1 cellular context compared by ENCODE assay signal in the genomic region with DNA sequence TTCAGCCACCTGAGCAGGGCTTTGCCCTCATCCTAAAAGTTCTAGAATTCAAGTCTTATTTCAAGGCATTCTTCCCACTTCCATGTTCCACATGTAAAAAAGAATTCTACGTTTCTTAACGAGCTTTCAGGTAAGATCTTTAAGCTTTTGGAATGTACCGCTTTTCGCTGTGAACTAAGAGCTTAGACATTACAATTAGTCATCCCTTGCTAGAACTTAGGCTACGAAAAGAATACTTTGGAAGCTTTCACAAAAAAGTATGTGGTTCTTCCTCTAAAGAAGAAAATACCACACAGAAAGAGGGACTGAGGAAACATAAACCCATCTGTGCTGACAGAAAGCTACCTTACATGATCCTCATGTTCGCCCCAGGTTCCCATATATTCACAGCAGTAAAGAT.
TF ChIP-seq lines count a peak whose summit lies in the region.

No MANE protein-coding gene starts in this region.

TF ChIP-seq in A549, 52 proteins besides CTCF, POLR2A, EP300 and RAD21 (continued from another document):
- TF ChIP-seq, protein P1, sequence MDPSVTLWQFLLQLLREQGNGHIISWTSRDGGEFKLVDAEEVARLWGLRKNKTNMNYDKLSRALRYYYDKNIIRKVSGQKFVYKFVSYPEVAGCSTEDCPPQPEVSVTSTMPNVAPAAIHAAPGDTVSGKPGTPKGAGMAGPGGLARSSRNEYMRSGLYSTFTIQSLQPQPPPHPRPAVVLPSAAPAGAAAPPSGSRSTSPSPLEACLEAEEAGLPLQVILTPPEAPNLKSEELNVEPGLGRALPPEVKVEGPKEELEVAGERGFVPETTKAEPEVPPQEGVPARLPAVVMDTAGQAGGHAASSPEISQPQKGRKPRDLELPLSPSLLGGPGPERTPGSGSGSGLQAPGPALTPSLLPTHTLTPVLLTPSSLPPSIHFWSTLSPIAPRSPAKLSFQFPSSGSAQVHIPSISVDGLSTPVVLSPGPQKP (IDR thresholded peaks at IDR 0.05; ENCODE audit: low read depth, low read length), result no peak
TF ChIP-seq in A549: peak in this region for 0.
